12 cellular contexts compared by ENCODE assay signal in genomic region chr5:106397700-106398099, GRCh38.
DNase-seq lines count a peak whose midpoint lies in the region; TF ChIP-seq lines count a peak whose summit lies in the region.
"Had no signal": no experiment of that assay in that cellular context is flagged by ENCODE, and none has a peak within 500 bp of the region (broad histone marks: within the 10 kb centered on the region; RNA-seq: fewer than 3 reads in every experiment).

No MANE protein-coding gene starts in this region.

- H3K9me3 ChIP-seq in smooth muscle cell (replicated peaks; ENCODE audit: low read depth) (no peaks in the 10 kb centered on the region), prostate gland (no peaks in the 10 kb centered on the region), suprapubic skin (no peaks in the 10 kb centered on the region)

- H3K27ac ChIP-seq in smooth muscle cell (ENCODE audit: low read depth) (peak overlapping the region; percentile 94), prostate gland (no peak overlapping the region), suprapubic skin (no peak overlapping the region)

- no peak overlapping the region for H3K4me3 ChIP-seq in HFF-Myc (replicated peaks; ENCODE audit: low read depth, low read length)
- no peak overlapping the region for H3K4me3 ChIP-seq in fibroblast of the aortic adventitia (ENCODE audit: low read depth, low read length)
- H3K4me3 ChIP-seq in smooth muscle cell: no peak overlapping the region
- H3K4me3 ChIP-seq in prostate gland: no peak overlapping the region
- no peak overlapping the region for H3K4me3 ChIP-seq in suprapubic skin

- no peak overlapping the region for H3K27ac Mint-ChIP-seq in HFFc6

- peak overlapping the region; percentile 53 for H3K9ac ChIP-seq in smooth muscle cell (ENCODE audit: low read depth)

- no peaks in the 10 kb centered on the region for H3K27me3 ChIP-seq in smooth muscle cell (ENCODE audit: low read depth)
- no peaks in the 10 kb centered on the region for H3K27me3 ChIP-seq in prostate gland (replicated peaks; ENCODE audit: insufficient read depth)
- no peaks in the 10 kb centered on the region for H3K27me3 ChIP-seq in suprapubic skin

- WGBS in smooth muscle cell (ENCODE audit: low lambda C conversion rate): 0% methylated on average over 1 of the region's 1 CpG
- WGBS in prostate gland: 39% methylated on average over 1 of the region's 1 CpG
- 19% methylated on average over 1 of the region's 1 CpG for WGBS in suprapubic skin

- H3K4me2 ChIP-seq in smooth muscle cell: peak overlapping the region; percentile 52

- TF ChIP-seq CTCF in HFF-Myc (IDR thresholded peaks at IDR 0.05; ENCODE audit: low read depth, low read length, missing control alignments) (no peak), fibroblast of the aortic adventitia (IDR thresholded peaks at IDR 0.05; ENCODE audit: insufficient read depth, low read length) (no peak), smooth muscle cell (IDR thresholded peaks at IDR 0.05; ENCODE audit: borderline replicate concordance, insufficient read depth, poor library complexity, severe bottlenecking) (no peak), prostate gland (IDR thresholded peaks at IDR 0.05) (no peak), suprapubic skin (IDR thresholded peaks at IDR 0.05) (no peak), HFFc6 (IDR thresholded peaks at IDR 0.05) (no peak)

- TF ChIP-seq POLR2A in prostate gland (IDR thresholded peaks at IDR 0.05) (no peak), suprapubic skin (IDR thresholded peaks at IDR 0.05) (no peak)

- H3K4me3 Mint-ChIP-seq in HFFc6: no peak overlapping the region

- intact Hi-C loops in prostate gland (cut with DNase I): no loop called here

- DNase-seq in HFF-Myc (ENCODE audit: extremely low read depth, low read depth) (peak; percentile 71), T1000 (lab: John Stamatoyannopoulos, UW) (peak; percentile 54), fibroblast of the aortic adventitia (ENCODE audit: low read depth) (peak; percentile 91), smooth muscle cell (lab: John Stamatoyannopoulos, UW; ENCODE audit: unreplicated experiment) (no peak), prostate gland (ENCODE audit: low spot score) (no peak), suprapubic skin (ENCODE audit: low spot score in 2 of 2) (no peak), DMS153 (lab: John Stamatoyannopoulos, UW) (no peak), HFFc6 (no peak)
- DNase-seq: activated effector memory CD4-positive, alpha-beta T cell treated with Interleukin-2 at 50 U/mL for 16 hours; GDM1; kidney; posterior cingulate gyrus had no signal

- peaks cover 10% of the 10 kb centered on the region for H3K4me1 ChIP-seq in smooth muscle cell (ENCODE audit: low read depth)
- no peaks in the 10 kb centered on the region for H3K4me1 ChIP-seq in prostate gland (replicated peaks)
- no peaks in the 10 kb centered on the region for H3K4me1 ChIP-seq in suprapubic skin

- H3K27me3 Mint-ChIP-seq in HFFc6 (ENCODE audit: insufficient read depth): no peaks in the 10 kb centered on the region

- no peaks in the 10 kb centered on the region for H3K4me1 Mint-ChIP-seq in HFFc6 (ENCODE audit: low read depth)

- no peak for TF ChIP-seq EP300 in suprapubic skin (IDR thresholded peaks at IDR 0.05)

- no peaks in the 10 kb centered on the region for H4K20me1 ChIP-seq in smooth muscle cell (ENCODE audit: low read depth)

- no peaks in the 10 kb centered on the region for H3K79me2 ChIP-seq in smooth muscle cell (ENCODE audit: low read depth)

- no peaks in the 10 kb centered on the region for H3K36me3 ChIP-seq in smooth muscle cell (ENCODE audit: low read depth)
- no peaks in the 10 kb centered on the region for H3K36me3 ChIP-seq in prostate gland
- no peaks in the 10 kb centered on the region for H3K36me3 ChIP-seq in suprapubic skin

- peak overlapping the region; percentile 20 for H2AFZ ChIP-seq in smooth muscle cell (ENCODE audit: low read depth)

- H3F3A ChIP-seq in smooth muscle cell (ENCODE audit: low read depth): no peaks in the 10 kb centered on the region

- H3K36me3 Mint-ChIP-seq in HFFc6 (ENCODE audit: low read depth): no peaks in the 10 kb centered on the region

- H3K9me3 Mint-ChIP-seq in HFFc6: peaks cover 37% of the 10 kb centered on the region

Comparison
In these comparisons a context has a peak if more than half of its experiments do, and no peak if none do; other contexts are left out.
1. DNase-seq: peak in HFF-Myc (single experiment), T1000 (single experiment) and fibroblast of the aortic adventitia (single experiment); none in smooth muscle cell (single experiment), prostate gland (single experiment), suprapubic skin (0 of 2), DMS153 (single experiment) and HFFc6 (single experiment).